Comparison of ENCODE assay signal across 10 cellular contexts in the genomic region with DNA sequence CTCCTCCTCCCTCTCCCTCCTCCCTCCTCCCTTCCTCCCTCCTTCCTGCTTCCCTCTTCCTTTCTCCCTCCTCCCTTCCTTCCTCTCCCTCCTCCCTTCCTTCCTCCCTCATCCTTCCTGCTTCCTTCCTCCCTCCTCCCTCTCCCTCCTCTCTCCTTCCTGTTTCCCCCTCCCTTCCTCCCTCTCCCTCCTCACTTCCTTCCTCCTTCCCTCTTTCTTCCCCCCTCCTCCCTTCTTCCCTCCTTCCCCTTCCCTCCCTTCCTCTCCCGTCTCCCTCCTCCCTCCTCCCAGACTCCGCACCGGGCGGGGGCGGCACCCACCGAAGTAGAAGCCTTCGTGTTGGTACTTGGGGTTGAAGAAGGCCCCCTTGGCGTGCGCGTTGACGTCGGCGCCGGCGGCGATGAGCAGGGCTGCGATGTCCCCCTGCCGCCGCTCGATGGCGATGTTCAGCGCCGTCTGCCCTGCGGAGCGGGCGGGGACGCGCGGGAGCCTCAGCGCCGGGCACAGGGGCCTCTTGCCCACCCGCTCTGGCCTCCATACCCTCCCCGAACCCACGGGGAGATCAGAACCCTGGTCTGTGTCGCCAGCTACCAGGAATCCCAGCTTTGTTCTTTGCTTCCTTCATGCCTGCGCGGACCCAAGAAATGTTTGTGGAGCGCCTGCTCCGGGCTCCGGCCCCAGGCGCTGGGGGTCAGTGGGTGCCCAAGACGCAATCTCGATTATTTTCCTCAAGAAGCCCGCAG. TPM values are rescaled to one million over a fixed set of nuclear protein-coding genes. Genes with fewer than 3 reads are reported as not detected.
A peak's percentile ranks its signal among the peaks of the same experiment; 100 is the strongest.
DNase-seq lines count a peak whose midpoint lies in the region; ATAC-seq, FAIRE-seq and TF ChIP-seq lines count a peak whose summit lies in the region.
"Had no signal": no experiment of that assay in that cellular context is flagged by ENCODE, and none has a peak within 500 bp of the region (broad histone marks: within the 10 kb centered on the region; RNA-seq: fewer than 3 reads in every experiment).

No MANE protein-coding gene starts in this region.

- TF ChIP-seq POLR2A in A549 (IDR thresholded peaks at IDR 0.05; ENCODE audit: low read length) (peak; percentile 26), prostate gland (IDR thresholded peaks at IDR 0.05) (no peak)

- no peak for TF ChIP-seq EP300 in A549 (IDR thresholded peaks at IDR 0.05)

- no peaks in the 10 kb centered on the region for H3K27me3 ChIP-seq in GM23248 (replicated peaks; ENCODE audit: insufficient read depth)
- no peaks in the 10 kb centered on the region for H3K27me3 ChIP-seq in prostate gland (replicated peaks; ENCODE audit: insufficient read depth)

- peak overlapping the region; percentile 78 for H3K9ac ChIP-seq in GM23248

- H3K36me3 ChIP-seq in GM23248 (ENCODE audit: low read depth) (no peaks in the 10 kb centered on the region), prostate gland (no peaks in the 10 kb centered on the region)

- TF ChIP-seq RAD21 in A549 (conservative IDR thresholded peaks at IDR 0.05 in 1 of 2, IDR thresholded peaks at IDR 0.05 in 1 of 2) = peak; percentile 53 to 75

- H2AFZ ChIP-seq in GM23248 = peak overlapping the region; percentile 98

- DNase-seq in A549 (ENCODE audit: low read depth in 1 of 2, low spot score in 1 of 2) = peak; percentile 89 to 90
- DNase-seq in GM23248 = peak; percentile 90
- peak in 50 of 56 donors; percentile 21 to 80 (median 64) for DNase-seq in amygdala (lab: John Stamatoyannopoulos, UW)
- peak; percentile 84 for DNase-seq in hepatic stellate cell (ENCODE audit: low spot score)
- no peak for DNase-seq in prostate gland (ENCODE audit: low spot score)
- DNase-seq in A172 (ENCODE audit: low spot score) = no peak

- no peak for FAIRE-seq in A549 (lab: Jason Lieb, UNC)
- FAIRE-seq: G401.6 had no signal

- peak overlapping the region; percentile 38 for H3K4me3 ChIP-seq in A549
- H3K4me3 ChIP-seq in GM23248 = peak overlapping the region; percentile 87
- peak overlapping the region; percentile 11 to 19 for H3K4me3 ChIP-seq in prostate gland

- intact Hi-C loops in prostate gland (cut with DNase I) = no loop called here

- POLR2A ChIA-PET in A549 (lab: Yijun Ruan, JAX) = interaction anchor here (1.6 kb wide), 1 partner anchor 132 kb away, joined by 5 read pairs; no protein-coding TSS in a partner anchor

- 12% methylated on average over 21 of the region's 44 CpGs for WGBS in A549 (ENCODE audit: missing lambda C conversion rate)
- WGBS in GM23248 (ENCODE audit: low coverage in 1 of 2, low lambda C conversion rate in 2 of 2, missing lambda C conversion rate in 2 of 2), 2 experiments = 2% methylated on average over 31 to 38 of the region's 44 CpGs
- WGBS in prostate gland = 3% methylated on average over 43 of the region's 44 CpGs

- no peaks in the 10 kb centered on the region for H3K9me3 ChIP-seq in A549
- no peaks in the 10 kb centered on the region for H3K9me3 ChIP-seq in GM23248 (ENCODE audit: low read depth)
- no peaks in the 10 kb centered on the region for H3K9me3 ChIP-seq in prostate gland

- in situ Hi-C loops in GM23248 (cut with MboI) = no loop called here

- TF ChIP-seq CTCF in A549 (IDR thresholded peaks at IDR 0.05) = peak; percentile 73
- peak in 2 of 4 experiments; percentile 24 to 67 for TF ChIP-seq CTCF in prostate gland (IDR thresholded peaks at IDR 0.05)

- peak; percentile 86 to 93 for ATAC-seq in A549
- peak; percentile 95 for ATAC-seq in SK-N-SH treated with all-trans-retinoic acid at 6 μM for 48 hours
- ATAC-seq in HG03139 (IDR thresholded peaks at IDR 0.05; ENCODE audit: unreplicated experiment) = no peak

- H3K4me2 ChIP-seq in A549 = peak overlapping the region; percentile 71
- H3K4me2 ChIP-seq in GM23248 (ENCODE audit: unreplicated experiment) = peak overlapping the region; percentile 99

- H3K79me2 ChIP-seq in GM23248 (ENCODE audit: insufficient read depth) = no peaks in the 10 kb centered on the region

- peaks cover 7% of the 10 kb centered on the region; the same call in 1 of the 3 replicates for H3K4me1 ChIP-seq in A549
- H3K4me1 ChIP-seq in GM23248 (ENCODE audit: insufficient read depth) = peaks cover 8% of the 10 kb centered on the region; the same call in 1 of the 2 replicates
- no peaks in the 10 kb centered on the region for H3K4me1 ChIP-seq in prostate gland (replicated peaks)

- H3K27ac ChIP-seq in A549 (peak overlapping the region; percentile 66 to 85), GM23248 (peak overlapping the region; percentile 49), prostate gland (no peak overlapping the region)

- no peaks in the 10 kb centered on the region for H3F3A ChIP-seq in GM23248 (ENCODE audit: insufficient read depth)

- CTCF ChIA-PET in A549 (lab: Yijun Ruan, JAX) = interaction anchor here (0.6 to 2.7 kb wide), 22 partner anchors 9 to 1001 kb away, joined by 3 to 15 read pairs (median 4); partner anchors contain the start of genes CTNS, EMC6, SHPK and TAX1BP3

- no peaks in the 10 kb centered on the region for H3K9me2 ChIP-seq in GM23248 (ENCODE audit: insufficient read depth)

- no peaks in the 10 kb centered on the region for H4K20me1 ChIP-seq in GM23248 (ENCODE audit: insufficient read depth)

TF ChIP-seq in A549, 52 proteins besides CTCF, POLR2A, EP300 and RAD21 (continues in another document):
- TF ChIP-seq SMC3 (IDR thresholded peaks at IDR 0.05) (peak; percentile 59), PHF8 (IDR thresholded peaks at IDR 0.05; ENCODE audit: borderline replicate concordance, low read depth) (peak; percentile 24; the same call in 1 of the 2 replicates), RARB (CRISPR knock-in tag; IDR thresholded peaks at IDR 0.05) (no peak), BCL3 (IDR thresholded peaks at IDR 0.05) (0 out of 3 replicates have a peak, but pooled peaks have one; percentile 24), GATA3 (IDR thresholded peaks at IDR 0.05; ENCODE audit: borderline replicate concordance) (no peak), KDM5A (IDR thresholded peaks at IDR 0.05) (no peak), BHLHE40 (IDR thresholded peaks at IDR 0.05; ENCODE audit: low read depth, low read length) (no peak), HOXB13 (CRISPR knock-in tag; IDR thresholded peaks at IDR 0.05; ENCODE audit: low read depth) (no peak)

TF ChIP-seq in SK-N-SH treated with all-trans-retinoic acid at 6 μM for 48 hours, 23 proteins besides CTCF, POLR2A, EP300 and RAD21 (continues in another document):
- no peak for TF ChIP-seq ZNF70 (CRISPR knock-in tag; IDR thresholded peaks at IDR 0.05)
- TF ChIP-seq ZFP3 (CRISPR knock-in tag; IDR thresholded peaks at IDR 0.05) = no peak
- no peak for TF ChIP-seq SNAI2 (CRISPR knock-in tag; IDR thresholded peaks at IDR 0.05)
- TF ChIP-seq ARNTL (CRISPR knock-in tag; IDR thresholded peaks at IDR 0.05; ENCODE audit: borderline replicate concordance, low read depth) = no peak
- TF ChIP-seq ZC3H10 (CRISPR knock-in tag; IDR thresholded peaks at IDR 0.05) = no peak
- TF ChIP-seq, protein P1, sequence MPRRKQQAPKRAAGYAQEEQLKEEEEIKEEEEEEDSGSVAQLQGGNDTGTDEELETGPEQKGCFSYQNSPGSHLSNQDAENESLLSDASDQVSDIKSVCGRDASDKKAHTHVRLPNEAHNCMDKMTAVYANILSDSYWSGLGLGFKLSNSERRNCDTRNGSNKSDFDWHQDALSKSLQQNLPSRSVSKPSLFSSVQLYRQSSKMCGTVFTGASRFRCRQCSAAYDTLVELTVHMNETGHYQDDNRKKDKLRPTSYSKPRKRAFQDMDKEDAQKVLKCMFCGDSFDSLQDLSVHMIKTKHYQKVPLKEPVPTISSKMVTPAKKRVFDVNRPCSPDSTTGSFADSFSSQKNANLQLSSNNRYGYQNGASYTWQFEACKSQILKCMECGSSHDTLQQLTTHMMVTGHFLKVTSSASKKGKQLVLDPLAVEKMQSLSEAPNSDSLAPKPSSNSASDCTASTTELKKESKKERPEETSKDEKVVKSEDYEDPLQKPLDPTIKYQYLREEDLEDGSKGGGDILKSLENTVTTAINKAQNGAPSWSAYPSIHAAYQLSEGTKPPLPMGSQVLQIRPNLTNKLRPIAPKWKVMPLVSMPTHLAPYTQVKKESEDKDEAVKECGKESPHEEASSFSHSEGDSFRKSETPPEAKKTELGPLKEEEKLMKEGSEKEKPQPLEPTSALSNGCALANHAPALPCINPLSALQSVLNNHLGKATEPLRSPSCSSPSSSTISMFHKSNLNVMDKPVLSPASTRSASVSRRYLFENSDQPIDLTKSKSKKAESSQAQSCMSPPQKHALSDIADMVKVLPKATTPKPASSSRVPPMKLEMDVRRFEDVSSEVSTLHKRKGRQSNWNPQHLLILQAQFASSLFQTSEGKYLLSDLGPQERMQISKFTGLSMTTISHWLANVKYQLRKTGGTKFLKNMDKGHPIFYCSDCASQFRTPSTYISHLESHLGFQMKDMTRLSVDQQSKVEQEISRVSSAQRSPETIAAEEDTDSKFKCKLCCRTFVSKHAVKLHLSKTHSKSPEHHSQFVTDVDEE (CRISPR knock-in tag; IDR thresholded peaks at IDR 0.05) = no peak
- no peak for TF ChIP-seq CSDC2 (CRISPR knock-in tag; IDR thresholded peaks at IDR 0.05)

RNA-seq across cellular contexts. Expression of gene TRPV3, which starts 22.2 kb away (rescaled TPM):
- polyA plus RNA-seq in A549 (2011; rRNA removed) = 1.2 TPM in 2 replicates
- polyA plus RNA-seq in A549 (2012; cell fraction: cytosol; rRNA removed) = 0.60 and 0.86 TPM in 2 replicates
- polyA plus RNA-seq in A549 (2012; cell fraction: nucleus; rRNA removed) = 1.2 and 2.1 TPM in 2 replicates
- polyA plus RNA-seq in A549 (2017; fragmentation: RNase III; extraction: RNeasy Plus Mini Kit Qiagen cat#74134 plus additional on column Dnase treatment) = 0.44 to 0.54 TPM (median 0.46 TPM) in 3 replicates
- polyA minus RNA-seq in A549 (2011; rRNA and poly(A)+ RNA removed) = 1.8 and 6.7 TPM in 2 replicates
- total RNA-seq in GM23248 (2014; rRNA removed; shearing (Covaris generic)) = 0.89 and 1.1 TPM in 2 replicates
- polyA plus RNA-seq in GM23248 (2016; fragmentation: Nextera tagmentation; extraction: Ambion mirVana) = 0.35 and 0.41 TPM in 2 replicates
- total RNA-seq in prostate gland = 10 to 100 TPM in 1 of 2 donors, not detected in 1; 10.5 TPM
- 1.2 and 1.8 TPM in 2 replicates for total RNA-seq in A172 (2014; rRNA removed; shearing (Covaris generic))

RNA-seq across cellular contexts. Expression of gene ASPA, which starts 59.6 kb away (rescaled TPM):
- polyA plus RNA-seq in A549 (2011; rRNA removed) (not detected in 2 replicates), A549 (2017; fragmentation: RNase III; extraction: RNeasy Plus Mini Kit Qiagen cat#74134 plus additional on column Dnase treatment) (not detected in 3 replicates), GM23248 (2016; fragmentation: Nextera tagmentation; extraction: Ambion mirVana) (0.16 TPM in 2 replicates)
- not detected in 2 replicates for polyA plus RNA-seq in A549 (2012; cell fraction: cytosol; rRNA removed)
- polyA plus RNA-seq in A549 (2012; cell fraction: nucleus; rRNA removed) = not detected in 2 replicates
- not detected in 2 replicates for polyA minus RNA-seq in A549 (2011; rRNA and poly(A)+ RNA removed)
- 0.63 TPM in 1 of 2 replicates, not detected in the other for total RNA-seq in GM23248 (2014; rRNA removed; shearing (Covaris generic))
- total RNA-seq in prostate gland = 1 to 10 TPM in 1 of 2 donors, under 1 TPM in 1; 0.46 to 3.5 TPM
- 0.09 TPM in 1 of 2 replicates, not detected in the other for total RNA-seq in A172 (2014; rRNA removed; shearing (Covaris generic))
- total RNA-seq: glomerular endothelial cell had no signal

Comparison
In these comparisons a context has a peak if more than half of its experiments do, and no peak if none do; other contexts are left out.
1. DNase-seq: peak in A549 (2 of 2), GM23248 (single experiment), amygdala (50 of 56) and hepatic stellate cell (single experiment); none in prostate gland (single experiment) and A172 (single experiment).
2. H3K27ac ChIP-seq: peak in A549 (2 of 2) and GM23248 (single experiment); none in prostate gland (0 of 2).
3. H3K4me3 ChIP-seq: peak in every context shown above with its lines; median percentile 87 in GM23248; 38 in A549; 15 in prostate gland.